11 cellular contexts compared by ENCODE assay signal in the genomic region with DNA sequence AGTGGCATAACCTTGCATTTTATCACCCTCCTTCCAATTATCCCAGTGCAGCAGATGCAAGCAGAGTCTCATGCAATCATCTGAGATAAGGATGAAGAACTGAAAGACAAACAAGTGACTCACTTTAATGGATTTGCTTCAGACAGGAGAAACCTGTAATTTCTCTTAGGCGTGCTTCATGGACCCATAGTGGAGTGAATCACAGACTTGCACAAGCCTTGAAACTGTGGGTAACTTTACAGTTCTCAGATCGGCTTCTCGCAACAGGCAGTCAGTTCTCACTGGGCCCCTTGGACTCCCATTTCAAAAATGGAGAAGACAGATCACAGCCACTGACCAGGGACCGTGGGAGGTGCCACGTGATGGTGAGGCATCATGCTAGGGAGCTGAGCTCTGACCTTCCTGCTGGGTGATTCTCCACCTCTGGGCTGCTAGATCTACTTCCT. TPM values are rescaled to one million over a fixed set of nuclear protein-coding genes. Genes with fewer than 3 reads are reported as not detected.
DNase-seq lines count a peak whose midpoint lies in the region; ATAC-seq, FAIRE-seq and TF ChIP-seq lines count a peak whose summit lies in the region.
"Had no signal": no experiment of that assay in that cellular context is flagged by ENCODE, and none has a peak within 500 bp of the region (broad histone marks: within the 10 kb centered on the region; RNA-seq: fewer than 3 reads in every experiment).

A gene with protein sequence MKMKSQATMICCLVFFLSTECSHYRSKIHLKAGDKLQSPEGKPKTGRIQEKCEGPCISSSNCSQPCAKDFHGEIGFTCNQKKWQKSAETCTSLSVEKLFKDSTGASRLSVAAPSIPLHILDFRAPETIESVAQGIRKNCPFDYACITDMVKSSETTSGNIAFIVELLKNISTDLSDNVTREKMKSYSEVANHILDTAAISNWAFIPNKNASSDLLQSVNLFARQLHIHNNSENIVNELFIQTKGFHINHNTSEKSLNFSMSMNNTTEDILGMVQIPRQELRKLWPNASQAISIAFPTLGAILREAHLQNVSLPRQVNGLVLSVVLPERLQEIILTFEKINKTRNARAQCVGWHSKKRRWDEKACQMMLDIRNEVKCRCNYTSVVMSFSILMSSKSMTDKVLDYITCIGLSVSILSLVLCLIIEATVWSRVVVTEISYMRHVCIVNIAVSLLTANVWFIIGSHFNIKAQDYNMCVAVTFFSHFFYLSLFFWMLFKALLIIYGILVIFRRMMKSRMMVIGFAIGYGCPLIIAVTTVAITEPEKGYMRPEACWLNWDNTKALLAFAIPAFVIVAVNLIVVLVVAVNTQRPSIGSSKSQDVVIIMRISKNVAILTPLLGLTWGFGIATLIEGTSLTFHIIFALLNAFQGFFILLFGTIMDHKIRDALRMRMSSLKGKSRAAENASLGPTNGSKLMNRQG (plus strand): TSS at position 239 of the 446 bp plus-strand sequence. CDS start 8,666 bp downstream, outside the sequence.

- H3K27me3 ChIP-seq in keratinocyte (ENCODE audit: control insufficient read depth, extremely low read depth, insufficient read depth, low read length): no peaks in the 10 kb centered on the region
- H3K27me3 ChIP-seq: uterus had no signal

- peak within 1 kb of the TSS; percentile 87 for H2AFZ ChIP-seq in keratinocyte (ENCODE audit: control insufficient read depth, low read length)

- TF ChIP-seq CTCF in keratinocyte (optimal IDR thresholded peaks at IDR 0.05 in 1 of 3, IDR thresholded peaks at IDR 0.05 in 1 of 3, conservative IDR thresholded peaks at IDR 0.05 in 1 of 3; ENCODE audit: extremely low read depth in 1 of 3, insufficient read depth in 2 of 3, low read length in 3 of 3): no peak

- dilution Hi-C loops in keratinocyte (cut with MboI; ENCODE audit: extremely low pct_ligation_motif_present, low sequenced_read_pairs): no loop called here

- H3K27ac ChIP-seq in keratinocyte (ENCODE audit: control insufficient read depth, insufficient read depth, low read length): peak within 1 kb of the TSS; percentile 98

- DNase-seq in stimulated activated naive CD8-positive, alpha-beta T cell treated with anti-CD3 and anti-CD28 coated beads, Interleukin-15, Interleukin-2, amounts not matched to agents 100 U/mL and 50 U/mL, for 24 hours: peak; percentile 3
- no peak for DNase-seq in stimulated activated naive CD8-positive, alpha-beta T cell treated with anti-CD3 and anti-CD28 coated beads, Interleukin-15, amount 100 ng/mL, for 72 hours
- peak; percentile 65 for DNase-seq in T1000 (lab: John Stamatoyannopoulos, UW)
- DNase-seq in keratinocyte (ENCODE audit: low read depth, low spot score): peak; percentile 74
- DNase-seq in cerebellum (ENCODE audit: low spot score): no peak
- no peak for DNase-seq in NCI-H2227 treated with DMSO at 0.1 percent for 48 hours (lab: John Stamatoyannopoulos, UW)
- DNase-seq in epidermal melanocyte (ENCODE audit: insufficient read length, low spot score): no peak
- DNase-seq: CD4-positive, alpha-beta T cell had no signal

- no peaks in the 10 kb centered on the region for H4K20me1 ChIP-seq in keratinocyte (ENCODE audit: control insufficient read depth, extremely low read depth, insufficient read depth, low read length)

- H3K4me1 Mint-ChIP-seq in stimulated activated naive CD8-positive, alpha-beta T cell treated with anti-CD3 and anti-CD28 coated beads, Interleukin-15, amount 100 ng/mL, for 72 hours: no peaks in the 10 kb centered on the region

- H3K4me3 Mint-ChIP-seq in stimulated activated naive CD8-positive, alpha-beta T cell treated with anti-CD3 and anti-CD28 coated beads, Interleukin-15, amount 100 ng/mL, for 72 hours: no peak within 1 kb of the TSS
- H3K4me3 Mint-ChIP-seq: CD4-positive, alpha-beta T cell had no signal

- peak within 1 kb of the TSS; percentile 87 for H3K4me2 ChIP-seq in keratinocyte (ENCODE audit: control insufficient read depth, extremely low read depth, insufficient read depth, low read depth, low read length)

- no peak for ATAC-seq in stimulated activated naive CD8-positive, alpha-beta T cell treated with anti-CD3 and anti-CD28 coated beads, Interleukin-15, Interleukin-2, amounts not matched to agents 100 U/mL and 50 U/mL, for 24 hours
- no peak for ATAC-seq in stimulated activated naive CD8-positive, alpha-beta T cell treated with anti-CD3 and anti-CD28 coated beads, Interleukin-15, amount 100 ng/mL, for 72 hours
- no peak for ATAC-seq in GM18502 (IDR thresholded peaks at IDR 0.05; ENCODE audit: poor library complexity, unreplicated experiment)

- no peaks in the 10 kb centered on the region for H3K9me3 ChIP-seq in keratinocyte (ENCODE audit: control insufficient read depth, low read depth, low read length)
- H3K9me3 ChIP-seq: uterus had no signal

- H3K9me1 ChIP-seq in keratinocyte (ENCODE audit: control insufficient read depth, extremely low read depth, insufficient read depth, low read length): no peaks in the 10 kb centered on the region

- H3K27me3 Mint-ChIP-seq in stimulated activated naive CD8-positive, alpha-beta T cell treated with anti-CD3 and anti-CD28 coated beads, Interleukin-15, amount 100 ng/mL, for 72 hours: peaks cover 8% of the 10 kb centered on the region
- H3K27me3 Mint-ChIP-seq: CD4-positive, alpha-beta T cell had no signal

- H3K4me1 ChIP-seq in keratinocyte (ENCODE audit: control insufficient read depth, extremely low read depth, insufficient read depth, low read length): peaks cover 44% of the 10 kb centered on the region

- H3K9me3 Mint-ChIP-seq in stimulated activated naive CD8-positive, alpha-beta T cell treated with anti-CD3 and anti-CD28 coated beads, Interleukin-15, amount 100 ng/mL, for 72 hours: no peaks in the 10 kb centered on the region
- H3K9me3 Mint-ChIP-seq: CD4-positive, alpha-beta T cell had no signal

- H3K36me3 ChIP-seq in keratinocyte (ENCODE audit: control insufficient read depth in 2 of 2, extremely low read depth in 1 of 2, insufficient read depth in 2 of 2, low read length in 2 of 2): no peaks in the 10 kb centered on the region
- H3K36me3 ChIP-seq: uterus had no signal

- H3K4me3 ChIP-seq in keratinocyte (ENCODE audit: control insufficient read depth in 2 of 3, extremely low read depth in 1 of 3, insufficient read depth in 2 of 3, low read depth in 1 of 3, low read length in 3 of 3): peak within 1 kb of the TSS; percentile 50 to 59 (median 54)
- H3K4me3 ChIP-seq: uterus had no signal

- FAIRE-seq in keratinocyte (lab: Jason Lieb, UNC): peak; percentile 95
- FAIRE-seq: endothelial cell of umbilical vein had no signal

- H3K79me2 ChIP-seq in keratinocyte (ENCODE audit: control insufficient read depth, insufficient read depth, low read length): peaks cover 3% of the 10 kb centered on the region

- peak within 1 kb of the TSS; percentile 75 for H3K9ac ChIP-seq in keratinocyte (ENCODE audit: control insufficient read depth, extremely low read depth, insufficient read depth, low read length)

- no peak within 1 kb of the TSS for H3K27ac Mint-ChIP-seq in stimulated activated naive CD8-positive, alpha-beta T cell treated with anti-CD3 and anti-CD28 coated beads, Interleukin-15, amount 100 ng/mL, for 72 hours
- H3K27ac Mint-ChIP-seq: CD4-positive, alpha-beta T cell had no signal

RNA-seq across cellular contexts. Expression of the gene that starts here (rescaled TPM):
- polyA plus RNA-seq in keratinocyte: 21.4 to 41.8 TPM (median 30.2 TPM) in 3 replicates
- polyA plus RNA-seq in keratinocyte (2011; ENCODE audit: low read depth): 9.2 TPM
- polyA plus RNA-seq in keratinocyte (2011; cell fraction: cytosol; rRNA removed): 14.8 and 29.6 TPM in 2 replicates
- 54.8 and 63.6 TPM in 2 replicates for polyA plus RNA-seq in keratinocyte (2011; cell fraction: nucleus; rRNA removed)
- polyA plus RNA-seq in keratinocyte (2012; ENCODE audit: low replicate concordance): 12.9 and 28.3 TPM in 2 replicates
- 7.8 to 41.8 TPM (median 36.4 TPM) in 3 replicates for polyA minus RNA-seq in keratinocyte
- 12.9 TPM for polyA minus RNA-seq in keratinocyte (2011; cell fraction: cytosol; rRNA and poly(A)+ RNA removed)
- polyA minus RNA-seq in keratinocyte (2011; cell fraction: nucleus; rRNA and poly(A)+ RNA removed): 33.9 and 55.4 TPM in 2 replicates
- total RNA-seq in cerebellum: 0.18 TPM
- total RNA-seq: CD4-positive, alpha-beta T cell; endothelial cell of umbilical vein had no signal
- polyA plus RNA-seq: endothelial cell of umbilical vein had no signal

Comparison
In these comparisons a context has a peak if more than half of its experiments do, and no peak if none do; other contexts are left out.
1. DNase-seq: peak in stimulated activated naive CD8-positive, alpha-beta T cell treated with anti-CD3 and anti-CD28 coated beads, Interleukin-15, Interleukin-2, amounts not matched to agents 100 U/mL and 50 U/mL, for 24 hours (single experiment), T1000 (single experiment) and keratinocyte (single experiment); none in stimulated activated naive CD8-positive, alpha-beta T cell treated with anti-CD3 and anti-CD28 coated beads, Interleukin-15, amount 100 ng/mL, for 72 hours (0 of 2), cerebellum (single experiment), NCI-H2227 treated with DMSO at 0.1 percent for 48 hours (single experiment) and epidermal melanocyte (single experiment).